ENCODE assay signal across 1 cellular context in the genomic region with DNA sequence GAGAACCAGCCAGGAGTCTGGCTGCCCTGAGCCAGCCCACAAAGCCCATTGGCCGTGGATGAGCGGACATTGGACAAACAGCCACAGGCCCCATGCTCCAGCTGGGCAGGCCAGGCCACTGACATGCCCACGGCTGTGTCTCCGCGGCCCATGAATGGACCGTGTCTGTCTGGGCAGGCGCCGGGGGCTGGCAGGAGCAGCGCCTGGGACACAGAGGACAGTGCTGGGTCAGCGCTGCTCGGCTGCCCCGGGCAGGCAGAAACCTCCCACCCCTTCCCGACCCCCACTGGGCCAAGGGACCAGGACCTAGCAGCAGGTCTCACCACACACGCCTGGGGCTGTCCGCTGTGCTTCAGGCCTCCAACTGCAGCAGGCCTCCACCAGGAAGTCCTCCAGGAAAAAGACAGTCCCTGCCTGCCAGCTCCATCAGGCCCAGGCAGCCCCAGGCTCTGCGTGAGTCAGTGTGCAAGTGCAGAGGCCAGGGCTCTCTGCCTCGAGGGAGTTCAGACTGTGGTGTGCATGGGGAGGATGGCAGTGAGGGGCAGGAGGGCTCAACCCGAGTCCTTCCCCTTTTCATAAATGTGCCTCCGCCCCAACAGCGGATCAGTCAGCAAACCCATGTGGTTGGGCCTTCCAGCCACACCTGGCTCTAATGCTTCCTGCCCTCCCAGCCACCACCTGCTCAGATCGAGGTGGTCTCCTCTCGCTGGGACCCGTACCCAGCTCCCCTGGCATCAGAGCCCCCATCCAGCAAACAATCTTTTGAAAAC.
TF ChIP-seq lines count a peak whose summit lies in the region.

No MANE protein-coding gene starts in this region.

TF ChIP-seq in HepG2, 621 proteins besides CTCF, POLR2A, EP300 and RAD21 (continued from another document and continues in another):
- TF ChIP-seq ZSCAN31 (CRISPR knock-in tag; IDR thresholded peaks at IDR 0.05; ENCODE audit: low read depth) (no peak; the same call in 1 of the 2 replicates), GFI1 (CRISPR knock-in tag; IDR thresholded peaks at IDR 0.05; ENCODE audit: borderline replicate concordance) (no peak), ZNF468 (CRISPR knock-in tag; IDR thresholded peaks at IDR 0.05) (no peak), CHCHD3 (CRISPR knock-in tag; IDR thresholded peaks at IDR 0.05) (no peak), ZNF501 (CRISPR knock-in tag; IDR thresholded peaks at IDR 0.05) (peak; percentile 47; the same call in 1 of the 2 replicates), TCF7L2 (IDR thresholded peaks at IDR 0.05; ENCODE audit: low read depth, low read length) (no peak), ZEB1 (IDR thresholded peaks at IDR 0.05; ENCODE audit: insufficient replicate concordance, low read depth) (no peak), RBFOX2 (IDR thresholded peaks at IDR 0.05; ENCODE audit: low read depth, low read length) (peak; percentile 87), DMAP1 (CRISPR knock-in tag; IDR thresholded peaks at IDR 0.05) (no peak), ZFP82 (CRISPR knock-in tag; IDR thresholded peaks at IDR 0.05; ENCODE audit: borderline replicate concordance) (no peak), ZNF432 (CRISPR knock-in tag; IDR thresholded peaks at IDR 0.05; ENCODE audit: borderline replicate concordance) (no peak), TSC22D2 (CRISPR knock-in tag; IDR thresholded peaks at IDR 0.05; ENCODE audit: borderline replicate concordance) (no peak), SIN3B (IDR thresholded peaks at IDR 0.05; ENCODE audit: low read length) (no peak), ZSCAN21 (CRISPR knock-in tag; IDR thresholded peaks at IDR 0.05; ENCODE audit: borderline replicate concordance) (no peak), GLI4 (CRISPR knock-in tag; IDR thresholded peaks at IDR 0.05; ENCODE audit: borderline replicate concordance) (no peak; the same call in 1 of the 2 replicates), TBP (CRISPR knock-in tag; IDR thresholded peaks at IDR 0.05) (no peak), ZNF124 (CRISPR knock-in tag; IDR thresholded peaks at IDR 0.05) (no peak), ETV5 (CRISPR knock-in tag; IDR thresholded peaks at IDR 0.05; ENCODE audit: borderline replicate concordance) (peak; percentile 8; the same call in 1 of the 2 replicates), CCDC6 (CRISPR knock-in tag; IDR thresholded peaks at IDR 0.05) (no peak), ZNF558 (CRISPR knock-in tag; IDR thresholded peaks at IDR 0.05; ENCODE audit: borderline replicate concordance) (no peak), CEBPG (CRISPR knock-in tag; IDR thresholded peaks at IDR 0.05) (no peak), ZMAT3 (CRISPR knock-in tag; conservative IDR thresholded peaks at IDR 0.05) (no peak; the same call in 1 of the 2 replicates), ZNF12 (CRISPR knock-in tag; IDR thresholded peaks at IDR 0.05) (no peak), SALL2 (CRISPR knock-in tag; IDR thresholded peaks at IDR 0.05) (no peak), NFKB2 (CRISPR knock-in tag; IDR thresholded peaks at IDR 0.05; ENCODE audit: borderline replicate concordance) (no peak; the same call in 1 of the 2 replicates), ELF3 (CRISPR knock-in tag; IDR thresholded peaks at IDR 0.05) (peak; percentile 84), POLR2AphosphoS5 (IDR thresholded peaks at IDR 0.05; ENCODE audit: low read depth, low read length) (peak; percentile 40; the same call in 1 of the 2 replicates)
- TF ChIP-seq, protein P1, sequence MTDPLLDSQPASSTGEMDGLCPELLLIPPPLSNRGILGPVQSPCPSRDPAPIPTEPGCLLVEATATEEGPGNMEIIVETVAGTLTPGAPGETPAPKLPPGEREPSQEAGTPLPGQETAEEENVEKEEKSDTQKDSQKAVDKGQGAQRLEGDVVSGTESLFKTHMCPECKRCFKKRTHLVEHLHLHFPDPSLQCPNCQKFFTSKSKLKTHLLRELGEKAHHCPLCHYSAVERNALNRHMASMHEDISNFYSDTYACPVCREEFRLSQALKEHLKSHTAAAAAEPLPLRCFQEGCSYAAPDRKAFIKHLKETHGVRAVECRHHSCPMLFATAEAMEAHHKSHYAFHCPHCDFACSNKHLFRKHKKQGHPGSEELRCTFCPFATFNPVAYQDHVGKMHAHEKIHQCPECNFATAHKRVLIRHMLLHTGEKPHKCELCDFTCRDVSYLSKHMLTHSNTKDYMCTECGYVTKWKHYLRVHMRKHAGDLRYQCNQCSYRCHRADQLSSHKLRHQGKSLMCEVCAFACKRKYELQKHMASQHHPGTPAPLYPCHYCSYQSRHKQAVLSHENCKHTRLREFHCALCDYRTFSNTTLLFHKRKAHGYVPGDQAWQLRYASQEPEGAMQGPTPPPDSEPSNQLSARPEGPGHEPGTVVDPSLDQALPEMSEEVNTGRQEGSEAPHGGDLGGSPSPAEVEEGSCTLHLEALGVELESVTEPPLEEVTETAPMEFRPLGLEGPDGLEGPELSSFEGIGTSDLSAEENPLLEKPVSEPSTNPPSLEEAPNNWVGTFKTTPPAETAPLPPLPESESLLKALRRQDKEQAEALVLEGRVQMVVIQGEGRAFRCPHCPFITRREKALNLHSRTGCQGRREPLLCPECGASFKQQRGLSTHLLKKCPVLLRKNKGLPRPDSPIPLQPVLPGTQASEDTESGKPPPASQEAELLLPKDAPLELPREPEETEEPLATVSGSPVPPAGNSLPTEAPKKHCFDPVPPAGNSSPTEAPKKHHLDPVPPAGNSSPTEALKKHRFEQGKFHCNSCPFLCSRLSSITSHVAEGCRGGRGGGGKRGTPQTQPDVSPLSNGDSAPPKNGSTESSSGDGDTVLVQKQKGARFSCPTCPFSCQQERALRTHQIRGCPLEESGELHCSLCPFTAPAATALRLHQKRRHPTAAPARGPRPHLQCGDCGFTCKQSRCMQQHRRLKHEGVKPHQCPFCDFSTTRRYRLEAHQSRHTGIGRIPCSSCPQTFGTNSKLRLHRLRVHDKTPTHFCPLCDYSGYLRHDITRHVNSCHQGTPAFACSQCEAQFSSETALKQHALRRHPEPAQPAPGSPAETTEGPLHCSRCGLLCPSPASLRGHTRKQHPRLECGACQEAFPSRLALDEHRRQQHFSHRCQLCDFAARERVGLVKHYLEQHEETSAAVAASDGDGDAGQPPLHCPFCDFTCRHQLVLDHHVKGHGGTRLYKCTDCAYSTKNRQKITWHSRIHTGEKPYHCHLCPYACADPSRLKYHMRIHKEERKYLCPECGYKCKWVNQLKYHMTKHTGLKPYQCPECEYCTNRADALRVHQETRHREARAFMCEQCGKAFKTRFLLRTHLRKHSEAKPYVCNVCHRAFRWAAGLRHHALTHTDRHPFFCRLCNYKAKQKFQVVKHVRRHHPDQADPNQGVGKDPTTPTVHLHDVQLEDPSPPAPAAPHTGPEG (CRISPR knock-in tag; IDR thresholded peaks at IDR 0.05), result no peak; the same call in 1 of the 2 replicates
- TF ChIP-seq, protein P2, sequence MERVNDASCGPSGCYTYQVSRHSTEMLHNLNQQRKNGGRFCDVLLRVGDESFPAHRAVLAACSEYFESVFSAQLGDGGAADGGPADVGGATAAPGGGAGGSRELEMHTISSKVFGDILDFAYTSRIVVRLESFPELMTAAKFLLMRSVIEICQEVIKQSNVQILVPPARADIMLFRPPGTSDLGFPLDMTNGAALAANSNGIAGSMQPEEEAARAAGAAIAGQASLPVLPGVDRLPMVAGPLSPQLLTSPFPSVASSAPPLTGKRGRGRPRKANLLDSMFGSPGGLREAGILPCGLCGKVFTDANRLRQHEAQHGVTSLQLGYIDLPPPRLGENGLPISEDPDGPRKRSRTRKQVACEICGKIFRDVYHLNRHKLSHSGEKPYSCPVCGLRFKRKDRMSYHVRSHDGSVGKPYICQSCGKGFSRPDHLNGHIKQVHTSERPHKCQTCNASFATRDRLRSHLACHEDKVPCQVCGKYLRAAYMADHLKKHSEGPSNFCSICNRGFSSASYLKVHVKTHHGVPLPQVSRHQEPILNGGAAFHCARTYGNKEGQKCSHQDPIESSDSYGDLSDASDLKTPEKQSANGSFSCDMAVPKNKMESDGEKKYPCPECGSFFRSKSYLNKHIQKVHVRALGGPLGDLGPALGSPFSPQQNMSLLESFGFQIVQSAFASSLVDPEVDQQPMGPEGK (CRISPR knock-in tag; IDR thresholded peaks at IDR 0.05), result peak; percentile 34; the same call in 1 of the 2 replicates
- TF ChIP-seq, protein P3, sequence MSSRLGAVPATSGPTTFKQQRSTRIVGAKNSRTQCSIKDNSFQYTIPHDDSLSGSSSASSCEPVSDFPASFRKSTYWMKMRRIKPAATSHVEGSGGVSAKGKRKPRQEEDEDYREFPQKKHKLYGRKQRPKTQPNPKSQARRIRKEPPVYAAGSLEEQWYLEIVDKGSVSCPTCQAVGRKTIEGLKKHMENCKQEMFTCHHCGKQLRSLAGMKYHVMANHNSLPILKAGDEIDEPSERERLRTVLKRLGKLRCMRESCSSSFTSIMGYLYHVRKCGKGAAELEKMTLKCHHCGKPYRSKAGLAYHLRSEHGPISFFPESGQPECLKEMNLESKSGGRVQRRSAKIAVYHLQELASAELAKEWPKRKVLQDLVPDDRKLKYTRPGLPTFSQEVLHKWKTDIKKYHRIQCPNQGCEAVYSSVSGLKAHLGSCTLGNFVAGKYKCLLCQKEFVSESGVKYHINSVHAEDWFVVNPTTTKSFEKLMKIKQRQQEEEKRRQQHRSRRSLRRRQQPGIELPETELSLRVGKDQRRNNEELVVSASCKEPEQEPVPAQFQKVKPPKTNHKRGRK (CRISPR knock-in tag; IDR thresholded peaks at IDR 0.05), result no peak
- TF ChIP-seq, protein P4, sequence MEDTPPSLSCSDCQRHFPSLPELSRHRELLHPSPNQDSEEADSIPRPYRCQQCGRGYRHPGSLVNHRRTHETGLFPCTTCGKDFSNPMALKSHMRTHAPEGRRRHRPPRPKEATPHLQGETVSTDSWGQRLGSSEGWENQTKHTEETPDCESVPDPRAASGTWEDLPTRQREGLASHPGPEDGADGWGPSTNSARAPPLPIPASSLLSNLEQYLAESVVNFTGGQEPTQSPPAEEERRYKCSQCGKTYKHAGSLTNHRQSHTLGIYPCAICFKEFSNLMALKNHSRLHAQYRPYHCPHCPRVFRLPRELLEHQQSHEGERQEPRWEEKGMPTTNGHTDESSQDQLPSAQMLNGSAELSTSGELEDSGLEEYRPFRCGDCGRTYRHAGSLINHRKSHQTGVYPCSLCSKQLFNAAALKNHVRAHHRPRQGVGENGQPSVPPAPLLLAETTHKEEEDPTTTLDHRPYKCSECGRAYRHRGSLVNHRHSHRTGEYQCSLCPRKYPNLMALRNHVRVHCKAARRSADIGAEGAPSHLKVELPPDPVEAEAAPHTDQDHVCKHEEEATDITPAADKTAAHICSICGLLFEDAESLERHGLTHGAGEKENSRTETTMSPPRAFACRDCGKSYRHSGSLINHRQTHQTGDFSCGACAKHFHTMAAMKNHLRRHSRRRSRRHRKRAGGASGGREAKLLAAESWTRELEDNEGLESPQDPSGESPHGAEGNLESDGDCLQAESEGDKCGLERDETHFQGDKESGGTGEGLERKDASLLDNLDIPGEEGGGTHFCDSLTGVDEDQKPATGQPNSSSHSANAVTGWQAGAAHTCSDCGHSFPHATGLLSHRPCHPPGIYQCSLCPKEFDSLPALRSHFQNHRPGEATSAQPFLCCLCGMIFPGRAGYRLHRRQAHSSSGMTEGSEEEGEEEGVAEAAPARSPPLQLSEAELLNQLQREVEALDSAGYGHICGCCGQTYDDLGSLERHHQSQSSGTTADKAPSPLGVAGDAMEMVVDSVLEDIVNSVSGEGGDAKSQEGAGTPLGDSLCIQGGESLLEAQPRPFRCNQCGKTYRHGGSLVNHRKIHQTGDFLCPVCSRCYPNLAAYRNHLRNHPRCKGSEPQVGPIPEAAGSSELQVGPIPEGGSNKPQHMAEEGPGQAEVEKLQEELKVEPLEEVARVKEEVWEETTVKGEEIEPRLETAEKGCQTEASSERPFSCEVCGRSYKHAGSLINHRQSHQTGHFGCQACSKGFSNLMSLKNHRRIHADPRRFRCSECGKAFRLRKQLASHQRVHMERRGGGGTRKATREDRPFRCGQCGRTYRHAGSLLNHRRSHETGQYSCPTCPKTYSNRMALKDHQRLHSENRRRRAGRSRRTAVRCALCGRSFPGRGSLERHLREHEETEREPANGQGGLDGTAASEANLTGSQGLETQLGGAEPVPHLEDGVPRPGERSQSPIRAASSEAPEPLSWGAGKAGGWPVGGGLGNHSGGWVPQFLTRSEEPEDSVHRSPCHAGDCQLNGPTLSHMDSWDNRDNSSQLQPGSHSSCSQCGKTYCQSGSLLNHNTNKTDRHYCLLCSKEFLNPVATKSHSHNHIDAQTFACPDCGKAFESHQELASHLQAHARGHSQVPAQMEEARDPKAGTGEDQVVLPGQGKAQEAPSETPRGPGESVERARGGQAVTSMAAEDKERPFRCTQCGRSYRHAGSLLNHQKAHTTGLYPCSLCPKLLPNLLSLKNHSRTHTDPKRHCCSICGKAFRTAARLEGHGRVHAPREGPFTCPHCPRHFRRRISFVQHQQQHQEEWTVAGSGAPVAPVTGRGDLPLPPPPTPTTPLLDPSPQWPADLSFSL (CRISPR knock-in tag; IDR thresholded peaks at IDR 0.05), result no peak
- TF ChIP-seq, protein P5, sequence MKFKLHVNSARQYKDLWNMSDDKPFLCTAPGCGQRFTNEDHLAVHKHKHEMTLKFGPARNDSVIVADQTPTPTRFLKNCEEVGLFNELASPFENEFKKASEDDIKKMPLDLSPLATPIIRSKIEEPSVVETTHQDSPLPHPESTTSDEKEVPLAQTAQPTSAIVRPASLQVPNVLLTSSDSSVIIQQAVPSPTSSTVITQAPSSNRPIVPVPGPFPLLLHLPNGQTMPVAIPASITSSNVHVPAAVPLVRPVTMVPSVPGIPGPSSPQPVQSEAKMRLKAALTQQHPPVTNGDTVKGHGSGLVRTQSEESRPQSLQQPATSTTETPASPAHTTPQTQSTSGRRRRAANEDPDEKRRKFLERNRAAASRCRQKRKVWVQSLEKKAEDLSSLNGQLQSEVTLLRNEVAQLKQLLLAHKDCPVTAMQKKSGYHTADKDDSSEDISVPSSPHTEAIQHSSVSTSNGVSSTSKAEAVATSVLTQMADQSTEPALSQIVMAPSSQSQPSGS (CRISPR knock-in tag; IDR thresholded peaks at IDR 0.05), result no peak
- TF ChIP-seq, protein P6, sequence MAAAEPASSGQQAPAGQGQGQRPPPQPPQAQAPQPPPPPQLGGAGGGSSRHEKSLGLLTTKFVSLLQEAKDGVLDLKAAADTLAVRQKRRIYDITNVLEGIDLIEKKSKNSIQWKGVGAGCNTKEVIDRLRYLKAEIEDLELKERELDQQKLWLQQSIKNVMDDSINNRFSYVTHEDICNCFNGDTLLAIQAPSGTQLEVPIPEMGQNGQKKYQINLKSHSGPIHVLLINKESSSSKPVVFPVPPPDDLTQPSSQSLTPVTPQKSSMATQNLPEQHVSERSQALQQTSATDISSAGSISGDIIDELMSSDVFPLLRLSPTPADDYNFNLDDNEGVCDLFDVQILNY (CRISPR knock-in tag; conservative IDR thresholded peaks at IDR 0.05), result no peak
- TF ChIP-seq, protein P7, sequence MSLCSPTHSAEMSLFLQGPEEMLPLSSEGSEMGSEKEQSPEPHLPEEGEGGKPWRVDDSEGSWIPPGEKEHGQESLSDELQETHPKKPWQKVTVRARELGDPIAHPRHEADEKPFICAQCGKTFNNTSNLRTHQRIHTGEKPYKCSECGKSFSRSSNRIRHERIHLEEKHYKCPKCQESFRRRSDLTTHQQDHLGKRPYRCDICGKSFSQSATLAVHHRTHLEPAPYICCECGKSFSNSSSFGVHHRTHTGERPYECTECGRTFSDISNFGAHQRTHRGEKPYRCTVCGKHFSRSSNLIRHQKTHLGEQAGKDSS (CRISPR knock-in tag; IDR thresholded peaks at IDR 0.05; ENCODE audit: borderline replicate concordance, low read depth), result no peak; the same call in 1 of the 2 replicates
